In genomic region chr7:3285652-3286051, GRCh38 we compare ENCODE assay signal across 18 cellular contexts. TPM values are rescaled to one million over a fixed set of nuclear protein-coding genes. Genes with fewer than 3 reads are reported as not detected.
A peak's percentile ranks its signal among the peaks of the same experiment; 100 is the strongest.
DNase-seq lines count a peak whose midpoint lies in the region; TF ChIP-seq lines count a peak whose summit lies in the region.
"Had no signal": no experiment of that assay in that cellular context is flagged by ENCODE, and none has a peak within 500 bp of the region (broad histone marks: within the 10 kb centered on the region; RNA-seq: fewer than 3 reads in every experiment).

No MANE protein-coding gene starts in this region.

- no peaks in the 10 kb centered on the region for H3K9me3 ChIP-seq in endodermal cell (ENCODE audit: control insufficient read depth, low read length)
- no peaks in the 10 kb centered on the region for H3K9me3 ChIP-seq in neuronal stem cell (replicated peaks in 1 of 2; ENCODE audit: control insufficient read depth in 2 of 2, insufficient read depth in 1 of 2, low read depth in 1 of 2, low read length in 2 of 2)
- H3K9me3 ChIP-seq: Caco-2 had no signal

- peak overlapping the region; percentile 41 for H2AFZ ChIP-seq in neuronal stem cell (ENCODE audit: low read length)
- H2AFZ ChIP-seq: GM23338 had no signal

- peaks cover 10% of the 10 kb centered on the region for H3K9me3 Mint-ChIP-seq in endodermal cell
- H3K9me3 Mint-ChIP-seq: CD4-positive, alpha-beta T cell had no signal

- H2BK120ac ChIP-seq in neuronal stem cell (ENCODE audit: low read depth, low read length): no peak overlapping the region

- H3K4me3 Mint-ChIP-seq in endodermal cell: no peak overlapping the region
- H3K4me3 Mint-ChIP-seq: CD4-positive, alpha-beta T cell; GM23338 had no signal

- H3K36me3 ChIP-seq in endodermal cell (ENCODE audit: control insufficient read depth, insufficient read depth, low read length): no peaks in the 10 kb centered on the region
- no peaks in the 10 kb centered on the region for H3K36me3 ChIP-seq in neuronal stem cell (replicated peaks in 1 of 2; ENCODE audit: control insufficient read depth in 2 of 2, insufficient read depth in 2 of 2, low read length in 2 of 2)

- peaks cover 42% of the 10 kb centered on the region for H3K27me3 Mint-ChIP-seq in endodermal cell (ENCODE audit: insufficient read depth)
- H3K27me3 Mint-ChIP-seq: CD4-positive, alpha-beta T cell had no signal

- no peak overlapping the region for H3K27ac ChIP-seq in endodermal cell (ENCODE audit: low read depth, low read length)
- no peak overlapping the region for H3K27ac ChIP-seq in neuronal stem cell (replicated peaks; ENCODE audit: low read length)
- H3K27ac ChIP-seq: 22Rv1, A549, C4-2B had no signal

- no peak overlapping the region for H3K18ac ChIP-seq in neuronal stem cell (ENCODE audit: low read length)

- no peak overlapping the region for H2AK5ac ChIP-seq in neuronal stem cell (ENCODE audit: low read depth, low read length)

- no peak overlapping the region for H4K91ac ChIP-seq in neuronal stem cell (ENCODE audit: low read depth, low read length, poor library complexity)

- H3K4me1 ChIP-seq in endodermal cell (ENCODE audit: control insufficient read depth, insufficient read depth, low read length): no peaks in the 10 kb centered on the region
- peaks cover 0 to 2% of the 10 kb centered on the region in 2 donors for H3K4me1 ChIP-seq in neuronal stem cell (ENCODE audit: control insufficient read depth in 2 of 2, insufficient read depth in 1 of 2, low read depth in 1 of 2, low read length in 2 of 2)
- H3K4me1 ChIP-seq: A549, Caco-2 had no signal

- peak; percentile 15 for DNase-seq in NCI-H146 (lab: John Stamatoyannopoulos, UW)
- DNase-seq in NCI-H146 treated with DMSO at 0.1 percent for 48 hours (lab: John Stamatoyannopoulos, UW; ENCODE audit: unreplicated experiment): no peak
- peak; percentile 35 for DNase-seq in endodermal cell
- DNase-seq in neuronal stem cell (ENCODE audit: low spot score): no peak
- DNase-seq in cortex of kidney (lab: John Stamatoyannopoulos, UW): no peak
- no peak for DNase-seq in DMS153 treated with DMSO at 0.1 percent for 48 hours (lab: John Stamatoyannopoulos, UW; ENCODE audit: unreplicated experiment)
- DNase-seq in activated naive CD4-positive, alpha-beta T cell treated with anti-CD3 and anti-CD28 coated beads, Interleukin-2, amount 50 U/mL, for 16 hours: no peak
- DNase-seq: AML-193; Caco-2; CD4-positive, alpha-beta T cell; DMS79; GF-D8; H7 had no signal

- no peak overlapping the region for H2BK5ac ChIP-seq in neuronal stem cell (ENCODE audit: low read length)

- no peak overlapping the region for H3K4me3 ChIP-seq in endodermal cell (ENCODE audit: low read length)
- H3K4me3 ChIP-seq in neuronal stem cell (ENCODE audit: low read length in 2 of 2): no peak overlapping the region
- H3K4me3 ChIP-seq: A549, GM23338 had no signal

- H3K4me1 Mint-ChIP-seq in endodermal cell: no peaks in the 10 kb centered on the region

- H2BK15ac ChIP-seq in neuronal stem cell (ENCODE audit: low read length): no peak overlapping the region

- H3K27me3 ChIP-seq in endodermal cell (ENCODE audit: control insufficient read depth, insufficient read depth, low read length, poor library complexity, severe bottlenecking) (peaks cover 5% of the 10 kb centered on the region), neuronal stem cell (ENCODE audit: control insufficient read depth in 3 of 3, insufficient read depth in 3 of 3, low read depth in 1 of 3, low read length in 3 of 3) (no peaks in the 10 kb centered on the region)

- no peaks in the 10 kb centered on the region for H3K79me1 ChIP-seq in neuronal stem cell (ENCODE audit: low read depth, low read length)

- no peak overlapping the region for H3K23ac ChIP-seq in neuronal stem cell (ENCODE audit: low read depth, low read length, poor library complexity)

- H3K9ac ChIP-seq in endodermal cell (ENCODE audit: extremely low read depth, low read length, poor library complexity, severe bottlenecking) (no peak overlapping the region), neuronal stem cell (ENCODE audit: low read depth, low read length, poor library complexity) (no peak overlapping the region)

- no peak overlapping the region for H3K4me2 ChIP-seq in neuronal stem cell (ENCODE audit: insufficient read depth, low read length, poor library complexity, severe bottlenecking)
- H3K4me2 ChIP-seq: A549, GM23338 had no signal

- H3K27ac Mint-ChIP-seq in endodermal cell: no peak overlapping the region
- H3K27ac Mint-ChIP-seq: CD4-positive, alpha-beta T cell; GM23338 had no signal

- no peak overlapping the region for H3K4ac ChIP-seq in neuronal stem cell (ENCODE audit: low read length)

- no peaks in the 10 kb centered on the region for H3K36me3 Mint-ChIP-seq in endodermal cell (ENCODE audit: low read depth)

- TF ChIP-seq CTCF in endodermal cell (conservative IDR thresholded peaks at IDR 0.05): no peak

- H2BK12ac ChIP-seq in neuronal stem cell (ENCODE audit: low read length): no peak overlapping the region

- H4K8ac ChIP-seq in neuronal stem cell (ENCODE audit: low read depth, low read length): no peak overlapping the region

- H3K14ac ChIP-seq in neuronal stem cell (ENCODE audit: low read length): no peak overlapping the region

- WGBS in endodermal cell (ENCODE audit: insufficient coverage in 1 of 2, insufficient read length in 1 of 2), 2 experiments: 89 to 94% methylated on average over 6 to 10 of the region's 10 CpGs
- WGBS in neuronal stem cell (ENCODE audit: extremely low coverage in 2 of 2, insufficient read length in 2 of 2, insufficient replicate concordance in 1 of 2), 2 donors: no CpG with 5 or more reads among the region's 10 CpGs

RNA-seq across cellular contexts. Expression of gene SDK1, which starts 15.4 kb away (rescaled TPM):
- total RNA-seq in endodermal cell: 10 to 100 TPM; 22.7 to 23.1 TPM
- polyA plus RNA-seq in endodermal cell (2013, experiment 1 of 2): 8.3 TPM
- polyA plus RNA-seq in endodermal cell (2013, experiment 2 of 2): 6.5 TPM
- 3.0 TPM for polyA plus RNA-seq in neuronal stem cell (2013, experiment 1 of 2)
- polyA plus RNA-seq in neuronal stem cell (2013, experiment 2 of 2): 2.9 TPM
- total RNA-seq: HT-29 had no signal

Comparison
In these comparisons a context has a peak if more than half of its experiments do, and no peak if none do; other contexts are left out.
1. DNase-seq: peak in NCI-H146 (single experiment) and endodermal cell (single experiment); none in NCI-H146 treated with DMSO at 0.1 percent for 48 hours (single experiment), neuronal stem cell (single experiment), cortex of kidney (single experiment), DMS153 treated with DMSO at 0.1 percent for 48 hours (single experiment) and activated naive CD4-positive, alpha-beta T cell treated with anti-CD3 and anti-CD28 coated beads, Interleukin-2, amount 50 U/mL, for 16 hours (single experiment).